8 cellular contexts compared by ENCODE assay signal in genomic region chr14:34982421-34983147, GRCh38. TPM values are rescaled to one million over a fixed set of nuclear protein-coding genes. Genes with fewer than 3 reads are reported as not detected.
DNase-seq lines count a peak whose midpoint lies in the region; ATAC-seq and TF ChIP-seq lines count a peak whose summit lies in the region.

TSS of gene SRP54 (plus strand) at chr14:34982992. CDS start at chr14:34996710, 13,718 bp downstream.

- H3K9me3 Mint-ChIP-seq in HFFc6 = no peaks in the 10 kb centered on the region

- ATAC-seq in gastroesophageal sphincter = peak; percentile 97

- H3K27me3 Mint-ChIP-seq in HFFc6 (ENCODE audit: insufficient read depth) = no peaks in the 10 kb centered on the region

- no peak within 1 kb of the TSS for H3K27ac Mint-ChIP-seq in HFFc6

- in situ Hi-C loops in SK-MEL-5 (cut with HindIII; ENCODE audit: low pct_unique_long_range_greater_than_20kb, low sequenced_read_pairs) = no loop called here

- H3K27me3 ChIP-seq in gastroesophageal sphincter (no peaks in the 10 kb centered on the region), neutrophil (no peaks in the 10 kb centered on the region)

- H3K36me3 Mint-ChIP-seq in HFFc6 (ENCODE audit: low read depth) = peaks cover 14% of the 10 kb centered on the region

- H3K36me3 ChIP-seq in gastroesophageal sphincter (no peaks in the 10 kb centered on the region), neutrophil (peaks cover 5% of the 10 kb centered on the region)

- H3K9me3 ChIP-seq in gastroesophageal sphincter (no peaks in the 10 kb centered on the region), neutrophil (no peaks in the 10 kb centered on the region)

- TF ChIP-seq CTCF in HFFc6 (IDR thresholded peaks at IDR 0.05) (no peak), gastroesophageal sphincter (IDR thresholded peaks at IDR 0.05) (peak in 3 of 4 experiments; percentile 18 to 51 (median 32)), neutrophil (IDR thresholded peaks at IDR 0.05) (peak; percentile 65)

- DNase-seq in HFFc6 (peak; percentile 98), NAMALWA (ENCODE audit: low spot score) (peak; percentile 94), SK-MEL-5 (ENCODE audit: low read depth, low spot score) (peak; percentile 96), substantia nigra (lab: John Stamatoyannopoulos, UW) (peak; percentile 73 to 97 (median 93))
- DNase-seq in activated naive CD4-positive, alpha-beta T cell treated with Interleukin-2 at 50 U/mL for 16 hours = peak; percentile 100

- no peak within 1 kb of the TSS for H3K4me3 Mint-ChIP-seq in HFFc6

- H3K4me3 ChIP-seq in GM08714 (ENCODE audit: low read length) (peak within 1 kb of the TSS; percentile 89), gastroesophageal sphincter (peak within 1 kb of the TSS; percentile 66 to 88), neutrophil (ENCODE audit: low read depth in 1 of 2, low read length in 1 of 2) (peak within 1 kb of the TSS; percentile 88 to 93)

- WGBS in gastroesophageal sphincter (ENCODE audit: low coverage in 1 of 2), 2 donors = 0 to 1% methylated on average over 3 to 24 of the region's 45 CpGs

- peaks cover 2 to 54% (median 14%) of the 10 kb centered on the region in 3 donors for H3K4me1 ChIP-seq in gastroesophageal sphincter
- H3K4me1 ChIP-seq in neutrophil (ENCODE audit: control insufficient read depth in 1 of 2, insufficient read depth in 1 of 2, low read depth in 1 of 2, low read length in 1 of 2) = peaks cover 45 to 49% of the 10 kb centered on the region in 2 experiments

- H3K27ac ChIP-seq in gastroesophageal sphincter = peak within 1 kb of the TSS; percentile 90 to 98 (median 94)
- peak within 1 kb of the TSS; percentile 96 for H3K27ac ChIP-seq in neutrophil
- H3K27ac ChIP-seq in substantia nigra (ENCODE audit: low read depth, low read length, poor library complexity, severe bottlenecking) = peak within 1 kb of the TSS; percentile 100

- TF ChIP-seq EP300 in gastroesophageal sphincter (IDR thresholded peaks at IDR 0.05) = no peak

- peaks cover 33% of the 10 kb centered on the region for H3K4me1 Mint-ChIP-seq in HFFc6 (ENCODE audit: low read depth)

- peak; percentile 73 to 86 for TF ChIP-seq POLR2A in gastroesophageal sphincter (IDR thresholded peaks at IDR 0.05)

RNA-seq across cellular contexts. Expression of gene SRP54, which starts in this region (rescaled TPM):
- total RNA-seq in HFFc6 (2021; fragmentation: NEBNext Ultra II Directional; extraction: Animal tissue kit (Norgen Biotek cat#: 25700)) = 10 to 100 TPM; 68.6 to 83.0 (median 75.1) TPM
- 62.7 and 67.2 TPM in 2 replicates for total RNA-seq in SK-MEL-5 (2014; rRNA removed; shearing (Covaris generic))
- polyA plus RNA-seq in SK-MEL-5 (2015; cell fraction: cytosol; rRNA removed) = 42.5 and 56.4 TPM in 2 replicates
- 38.8 and 51.4 TPM in 2 replicates for polyA plus RNA-seq in SK-MEL-5 (2015; cell fraction: nucleus; rRNA removed)
- 10 to 100 TPM; 40.5 to 48.9 (median 47.1) TPM for total RNA-seq in gastroesophageal sphincter

Comparison
In these comparisons a context has a peak if more than half of its experiments do, and no peak if none do; other contexts are left out.
1. Peak in every context shown above with its lines: DNase-seq, ATAC-seq, H3K4me3 ChIP-seq and H3K27ac ChIP-seq.